ENCODE assay signal across 9 cellular contexts in the genomic region with DNA sequence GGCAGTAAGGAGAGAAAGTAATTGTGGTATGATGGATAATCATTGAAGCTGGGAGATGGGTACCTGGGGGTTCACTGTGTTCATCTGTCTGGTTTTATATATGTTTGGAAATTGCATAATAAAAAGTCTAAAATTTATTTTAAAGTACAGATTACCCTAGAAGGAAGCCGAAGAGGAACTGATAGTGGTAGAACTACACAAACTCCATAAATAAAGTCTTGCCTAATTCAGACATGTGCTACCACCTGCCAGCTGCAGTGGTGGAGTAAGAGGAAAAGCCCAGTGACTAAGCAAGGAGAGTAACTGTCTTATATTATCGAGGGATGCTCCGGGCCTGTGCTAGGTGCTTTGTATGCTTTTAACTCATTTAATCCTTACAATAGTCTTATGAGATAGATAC. TPM values are rescaled to one million over a fixed set of nuclear protein-coding genes. Genes with fewer than 3 reads are reported as not detected.
DNase-seq lines count a peak whose midpoint lies in the region; ATAC-seq lines count a peak whose summit lies in the region.
"Had no signal": no experiment of that assay in that cellular context is flagged by ENCODE, and none has a peak within 500 bp of the region (broad histone marks: within the 10 kb centered on the region; RNA-seq: fewer than 3 reads in every experiment).

No MANE protein-coding gene starts in this region.

- intact Hi-C loops in activated CD4-positive, alpha-beta T cell treated with anti-CD3 and anti-CD28 coated beads for 36 hours (cut with DNase I, micrococcal nuclease) = no loop called here

- H3K4me1 Mint-ChIP-seq in activated CD4-positive, alpha-beta T cell treated with anti-CD3 and anti-CD28 coated beads for 36 hours = peaks cover 16% of the 10 kb centered on the region

- H3K27me3 Mint-ChIP-seq in activated CD4-positive, alpha-beta T cell treated with anti-CD3 and anti-CD28 coated beads for 36 hours = peaks cover 3% of the 10 kb centered on the region

- CTCF ChIA-PET in activated CD4-positive, alpha-beta T cell treated with anti-CD3 and anti-CD28 coated beads for 36 hours (lab: Charles Lee) = no interaction called here

- no peaks in the 10 kb centered on the region for H3K36me3 Mint-ChIP-seq in activated CD4-positive, alpha-beta T cell treated with anti-CD3 and anti-CD28 coated beads for 36 hours (ENCODE audit: low read depth)
- H3K36me3 Mint-ChIP-seq: activated naive CD4-positive, alpha-beta T cell treated with anti-CD3 and anti-CD28 coated beads, Interleukin-2, amount 10 ng/mL, durations not matched to agents 7 days and 5 days had no signal

- peak; percentile 26 for DNase-seq in LHCN-M2 (ENCODE audit: low read depth)
- DNase-seq in myocyte (ENCODE audit: low read depth) = peak; percentile 82
- DNase-seq in NCI-H524 (lab: John Stamatoyannopoulos, UW) = no peak
- no peak for DNase-seq in activated CD4-positive, alpha-beta T cell treated with anti-CD3 and anti-CD28 coated beads for 36 hours
- no peak for DNase-seq in NCI-H510A treated with DMSO at 0.1 percent for 48 hours (lab: John Stamatoyannopoulos, UW)
- no peak for DNase-seq in NCI-H446 (lab: John Stamatoyannopoulos, UW)
- DNase-seq: activated naive CD4-positive, alpha-beta T cell treated with anti-CD3 and anti-CD28 coated beads, Interleukin-2, amount 10 ng/mL, durations not matched to agents 7 days and 5 days had no signal

- no peak overlapping the region for H3K27ac Mint-ChIP-seq in activated CD4-positive, alpha-beta T cell treated with anti-CD3 and anti-CD28 coated beads for 36 hours
- H3K27ac Mint-ChIP-seq: activated naive CD4-positive, alpha-beta T cell treated with anti-CD3 and anti-CD28 coated beads, Interleukin-2, amount 10 ng/mL, durations not matched to agents 7 days and 5 days had no signal

- no peaks in the 10 kb centered on the region for H3K9me3 Mint-ChIP-seq in activated CD4-positive, alpha-beta T cell treated with anti-CD3 and anti-CD28 coated beads for 36 hours (ENCODE audit: low read depth)
- H3K9me3 Mint-ChIP-seq: activated naive CD4-positive, alpha-beta T cell treated with anti-CD3 and anti-CD28 coated beads, Interleukin-2, amount 10 ng/mL, durations not matched to agents 7 days and 5 days had no signal

- POLR2A ChIA-PET in activated CD4-positive, alpha-beta T cell treated with anti-CD3 and anti-CD28 coated beads for 36 hours (lab: Charles Lee) = no interaction called here

- ATAC-seq in GM19025 (IDR thresholded peaks at IDR 0.05; ENCODE audit: low read depth, unreplicated experiment) = peak; percentile 57
- ATAC-seq in HG02678 (IDR thresholded peaks at IDR 0.05; ENCODE audit: unreplicated experiment) = peak; percentile 64
- no peak for ATAC-seq in activated CD4-positive, alpha-beta T cell treated with anti-CD3 and anti-CD28 coated beads for 36 hours

- no peak overlapping the region for H3K4me3 Mint-ChIP-seq in activated CD4-positive, alpha-beta T cell treated with anti-CD3 and anti-CD28 coated beads for 36 hours
- H3K4me3 Mint-ChIP-seq: activated naive CD4-positive, alpha-beta T cell treated with anti-CD3 and anti-CD28 coated beads, Interleukin-2, amount 10 ng/mL, durations not matched to agents 7 days and 5 days had no signal

RNA-seq across cellular contexts. Expression of a gene that starts 56.6 kb away (rescaled TPM):
- total RNA-seq in LHCN-M2 (2014; rRNA removed) (377 and 407 TPM in 2 replicates), myocyte (214 and 222 TPM in 2 replicates)
- 282 TPM for polyA plus RNA-seq in LHCN-M2 (2012)
- 155 TPM for polyA plus RNA-seq in myocyte (2012)
- 100 to 1,000 TPM; 521 to 532 TPM for total RNA-seq in activated CD4-positive, alpha-beta T cell treated with anti-CD3 and anti-CD28 coated beads for 36 hours

Comparison
In these comparisons a context has a peak if more than half of its experiments do, and no peak if none do; other contexts are left out.
1. DNase-seq: peak in LHCN-M2 (single experiment) and myocyte (single experiment); none in NCI-H524 (0 of 2), activated CD4-positive, alpha-beta T cell treated with anti-CD3 and anti-CD28 coated beads for 36 hours (single experiment), NCI-H510A treated with DMSO at 0.1 percent for 48 hours (single experiment) and NCI-H446 (0 of 2).